24 cellular contexts compared by ENCODE assay signal in genomic region chr17:53740312-53740711, GRCh38.
"Had no signal": no experiment of that assay in that cellular context is flagged by ENCODE, and none has a peak within 500 bp of the region (broad histone marks: within the 10 kb centered on the region; RNA-seq: fewer than 3 reads in every experiment).

No MANE protein-coding gene starts in this region.

- DNase-seq: dermis blood vessel endothelial cell; dorsolateral prefrontal cortex; effector CD4-positive, alpha-beta T cell; effector memory CD4-positive, alpha-beta T cell; foreskin melanocyte; gastrocnemius medialis; glutamatergic neuron; head of caudate nucleus; heart right ventricle; hippocampal formation; left cardiac atrium; left lung; left ventricle myocardium superior; lower lobe of right lung; mesenchymal stem cell; mucosa of descending colon; naive B cell had no signal

- FAIRE-seq: colon, endothelial cell of umbilical vein, islet of Langerhans, keratinocyte had no signal

- H3K36me3 ChIP-seq: esophagus muscularis mucosa, gastrocnemius medialis, heart right ventricle, left lung, lower lobe of right lung had no signal

- H3K27me3 ChIP-seq: esophagus muscularis mucosa, gastrocnemius medialis, heart right ventricle, left lung had no signal

- H3K36me3 Mint-ChIP-seq: mesothelial cell of epicardium, naive B cell had no signal

- H3K27ac Mint-ChIP-seq: mesothelial cell of epicardium, naive B cell had no signal

- H3K4me3 Mint-ChIP-seq: mesothelial cell of epicardium, naive B cell had no signal

- H3K27me3 Mint-ChIP-seq: naive B cell had no signal

- H3K9me3 Mint-ChIP-seq: mesothelial cell of epicardium had no signal

- H3K4me3 ChIP-seq: coronary artery, dorsolateral prefrontal cortex, esophagus muscularis mucosa, gastrocnemius medialis, heart right ventricle, left lung, lower lobe of right lung, mucosa of descending colon had no signal

- ATAC-seq: gastrocnemius medialis, heart right ventricle, left cardiac atrium, left lung, left ventricle myocardium superior, lower lobe of right lung, mucosa of descending colon had no signal

- H3K4me1 Mint-ChIP-seq: naive B cell had no signal

- H3K27ac ChIP-seq: coronary artery, dorsolateral prefrontal cortex, esophagus muscularis mucosa, gastrocnemius medialis, heart right ventricle, left lung, lower lobe of right lung had no signal

- H3K9me3 ChIP-seq: esophagus muscularis mucosa, gastrocnemius medialis, heart right ventricle, left lung, lower lobe of right lung had no signal

- H3K4me1 ChIP-seq: esophagus muscularis mucosa, gastrocnemius medialis, heart right ventricle, left lung, lower lobe of right lung had no signal
